In genomic region chr19:33471111-33471996, GRCh38 we compare ENCODE assay signal across 20 cellular contexts. TPM values are rescaled to one million over a fixed set of nuclear protein-coding genes. Genes with fewer than 3 reads are reported as not detected.
DNase-seq lines count a peak whose midpoint lies in the region; ATAC-seq, FAIRE-seq and TF ChIP-seq lines count a peak whose summit lies in the region.
"Had no signal": no experiment of that assay in that cellular context is flagged by ENCODE, and none has a peak within 500 bp of the region (broad histone marks: within the 10 kb centered on the region; RNA-seq: fewer than 3 reads in every experiment).

No MANE protein-coding gene starts in this region.

- H2AFZ ChIP-seq in HepG2 (ENCODE audit: low read length), result no peak overlapping the region

- H3K9me3 ChIP-seq in right lobe of liver (no peaks in the 10 kb centered on the region), HepG2 (ENCODE audit: low read length) (no peaks in the 10 kb centered on the region)
- H3K9me3 ChIP-seq: BLaER1, Peyer's patch had no signal

- no peak overlapping the region for H3K4me2 ChIP-seq in HepG2 (ENCODE audit: low read depth, low read length)
- H3K4me2 ChIP-seq: BLaER1, KMS-11 had no signal

- POLR2A ChIA-PET in HepG2 (lab: Yijun Ruan, JAX), result no interaction called here

- H3K36me3 ChIP-seq in right lobe of liver, result peaks cover 0 to 30% (median 9%) of the 10 kb centered on the region in 4 donors
- peaks cover 1 to 7% of the 10 kb centered on the region in 2 experiments; a peak in 2 of 5 replicates for H3K36me3 ChIP-seq in HepG2 (replicated peaks in 1 of 2; ENCODE audit: control insufficient read depth in 1 of 2, insufficient read depth in 2 of 2, low read length in 2 of 2)
- H3K36me3 ChIP-seq: BLaER1 had no signal

- H3K9ac ChIP-seq in HepG2 (ENCODE audit: insufficient read depth, low read depth, low read length), result no peak overlapping the region
- H3K9ac ChIP-seq: BLaER1, KMS-11 had no signal

- DNase-seq in right lobe of liver, result peak in 2 of 3 donors; percentile 16 to 18
- no peak for DNase-seq in HepG2 (ENCODE audit: low spot score)
- DNase-seq in ecto neural progenitor cell (ENCODE audit: low spot score), result peak; percentile 27
- DNase-seq in osteocyte (ENCODE audit: extremely low spot score, unreplicated experiment), result peak; percentile 69
- DNase-seq in NCI-H2107 treated with DMSO at 0.1 percent for 48 hours (lab: John Stamatoyannopoulos, UW; ENCODE audit: unreplicated experiment), result no peak
- DNase-seq in HuH-7.5 (ENCODE audit: low spot score), result no peak
- DNase-seq: CD4-positive, alpha-beta T cell; COR-L47; DMS79 treated with DMSO at 0.1 percent for 48 hours; NCI-H1105; NCI-H146; NCI-H2081; NCI-H2171 treated with DMSO at 0.1 percent for 48 hours; NCI-H524 treated with DMSO at 0.1 percent for 48 hours; NCI-H82 had no signal

- no peaks in the 10 kb centered on the region for H3K4me1 ChIP-seq in right lobe of liver
- H3K4me1 ChIP-seq in HepG2 (ENCODE audit: insufficient read depth, low read length), result no peaks in the 10 kb centered on the region
- H3K4me1 ChIP-seq: Peyer's patch had no signal

- H3K27ac ChIP-seq in right lobe of liver (no peak overlapping the region), HepG2 (ENCODE audit: extremely low read length, insufficient read depth, low read length) (no peak overlapping the region)
- H3K27ac ChIP-seq: BLaER1, HL-60, KMS-11, Peyer's patch had no signal

- peaks cover 14% of the 10 kb centered on the region for H3K36me3 Mint-ChIP-seq in osteocyte (ENCODE audit: unreplicated experiment)

- in situ Hi-C loops in HepG2 (cut with HindIII; ENCODE audit: extremely low pct_ligation_motif_present, low pct_unique_long_range_greater_than_20kb), result no loop called here

- FAIRE-seq in HepG2 (lab: Jason Lieb, UNC), result no peak

- no peak for TF ChIP-seq RAD21 in HepG2 (CRISPR knock-in tag; IDR thresholded peaks at IDR 0.05)

- H3K27me3 ChIP-seq in right lobe of liver, result no peaks in the 10 kb centered on the region
- no peaks in the 10 kb centered on the region for H3K27me3 ChIP-seq in HepG2 (ENCODE audit: control insufficient read depth in 1 of 2, insufficient read depth in 2 of 2, low read length in 2 of 2)
- H3K27me3 ChIP-seq: BLaER1, Peyer's patch had no signal

- no peaks in the 10 kb centered on the region for H4K20me1 ChIP-seq in HepG2 (ENCODE audit: insufficient read depth, low read length)
- H4K20me1 ChIP-seq: BLaER1 had no signal

- H3K79me2 ChIP-seq in HepG2 (ENCODE audit: insufficient read depth, low read length), result no peaks in the 10 kb centered on the region

- TF ChIP-seq CTCF in right lobe of liver (IDR thresholded peaks at IDR 0.05) (no peak), HepG2 (CRISPR knock-in tag; IDR thresholded peaks at IDR 0.05) (no peak), osteocyte (IDR thresholded peaks at IDR 0.05) (no peak)

- no TSS peak for BruUV-seq in HepG2 (replicated peaks; lab: Mats Ljungman, UMichigan)

- H3K4me3 ChIP-seq in right lobe of liver (no peak overlapping the region), HepG2 (replicated peaks in 1 of 3; ENCODE audit: insufficient read depth in 1 of 3, low read depth in 2 of 3, low read length in 3 of 3) (no peak overlapping the region)
- H3K4me3 ChIP-seq: BLaER1, Peyer's patch had no signal

- TF ChIP-seq EP300 in HepG2 (IDR thresholded peaks at IDR 0.05; ENCODE audit: low read depth in 2 of 2, low read length in 2 of 2) (no peak), HepG2 (CRISPR knock-in tag; IDR thresholded peaks at IDR 0.05; ENCODE audit: borderline replicate concordance) (no peak)

- intact Hi-C loops in right lobe of liver (cut with DNase I), result no loop called here
- intact Hi-C loops in HepG2 (cut with micrococcal nuclease; ENCODE audit: unreplicated experiment), result no loop called here

- H3K9me3 Mint-ChIP-seq in osteocyte (ENCODE audit: unreplicated experiment), result no peaks in the 10 kb centered on the region
- H3K9me3 Mint-ChIP-seq: CD4-positive, alpha-beta T cell had no signal

- no peaks in the 10 kb centered on the region for H3K27me3 Mint-ChIP-seq in osteocyte (ENCODE audit: unreplicated experiment)
- H3K27me3 Mint-ChIP-seq: CD4-positive, alpha-beta T cell had no signal

- no peaks in the 10 kb centered on the region for H3K4me1 Mint-ChIP-seq in osteocyte (ENCODE audit: unreplicated experiment)

- H3K27ac Mint-ChIP-seq in osteocyte (ENCODE audit: unreplicated experiment), result no peak overlapping the region
- H3K27ac Mint-ChIP-seq: CD4-positive, alpha-beta T cell had no signal

- CTCF ChIA-PET in HepG2 (lab: Yijun Ruan, JAX; ENCODE audit: low intra/inter-chr PET ratio, low total read pairs), result no interaction called here

- no peak overlapping the region for H3K4me3 Mint-ChIP-seq in osteocyte (ENCODE audit: unreplicated experiment)
- H3K4me3 Mint-ChIP-seq: CD4-positive, alpha-beta T cell had no signal

- WGBS in right lobe of liver (ENCODE audit: insufficient coverage, low coverage, low lambda C conversion rate, missing lambda C conversion rate), result 86% methylated on average over 9 of the region's 13 CpGs
- 97% methylated on average over 11 of the region's 13 CpGs for WGBS in HepG2 (ENCODE audit: low lambda C conversion rate)

- no peak for TF ChIP-seq POLR2A in right lobe of liver (IDR thresholded peaks at IDR 0.05)
- TF ChIP-seq POLR2A in HepG2 (IDR thresholded peaks at IDR 0.05; ENCODE audit: insufficient read depth in 1 of 2, low read depth in 2 of 2, low read length in 2 of 2), result no peak

- ATAC-seq in right lobe of liver (no peak), HepG2 (no peak), HG02588 (IDR thresholded peaks at IDR 0.05; ENCODE audit: unreplicated experiment) (no peak)

TF ChIP-seq in HepG2, 621 proteins besides CTCF, POLR2A, EP300 and RAD21 (continues in another document):
- TF ChIP-seq ZNF282 (IDR thresholded peaks at IDR 0.05; ENCODE audit: partially characterized antibody) (no peak), DDIT3 (CRISPR knock-in tag; IDR thresholded peaks at IDR 0.05) (no peak), THAP7 (CRISPR knock-in tag; IDR thresholded peaks at IDR 0.05) (no peak), THAP9 (CRISPR knock-in tag; IDR thresholded peaks at IDR 0.05; ENCODE audit: borderline replicate concordance) (no peak), ZNF430 (CRISPR knock-in tag; IDR thresholded peaks at IDR 0.05) (no peak), POLR2AphosphoS5 (IDR thresholded peaks at IDR 0.05; ENCODE audit: low read depth, low read length) (no peak)

RNA-seq across cellular contexts. Expression of gene PEPD, which starts 50.2 kb away (rescaled TPM):
- 100 to 1,000 TPM; 121 to 261 (median 167) TPM for total RNA-seq in right lobe of liver
- 75.1 and 81.0 TPM in 2 replicates for total RNA-seq in HepG2 (2016; rRNA removed; fragmentation: Illumina TruSeq; extraction: Trizol)
- total RNA-seq in HepG2 (2016; cell fraction: cytosol; rRNA removed; fragmentation: Illumina TruSeq; extraction: Trizol; ENCODE audit: low read depth), result 12.2 and 14.5 TPM in 2 replicates
- total RNA-seq in HepG2 (2016; cell fraction: insoluble cytoplasmic fraction; rRNA removed; fragmentation: Illumina TruSeq; extraction: Trizol), result 76.9 and 79.4 TPM in 2 replicates
- 29.4 and 31.9 TPM in 2 replicates for total RNA-seq in HepG2 (2016; cell fraction: membrane; rRNA removed; fragmentation: Illumina TruSeq; extraction: Trizol)
- total RNA-seq in HepG2 (2016; cell fraction: nucleus; rRNA removed; fragmentation: Illumina TruSeq; extraction: Trizol), result 35.5 and 39.2 TPM in 2 replicates
- polyA plus RNA-seq in HepG2 (2011; rRNA removed), result 60.7 and 63.7 TPM in 2 replicates
- 56.0 and 100 TPM in 2 replicates for polyA plus RNA-seq in HepG2 (2011; cell fraction: cytosol; rRNA removed)
- 50.1 and 50.6 TPM in 2 replicates for polyA plus RNA-seq in HepG2 (2011; cell fraction: nucleus; rRNA removed)
- polyA plus RNA-seq in HepG2 (2012), result 45.4 and 52.9 TPM in 2 replicates
- polyA plus RNA-seq in HepG2 (2016; cell fraction: cytosol; fragmentation: Illumina TruSeq; extraction: Trizol; ENCODE audit: low read depth), result 14.1 and 18.0 TPM in 2 replicates
- 103 and 110 TPM in 2 replicates for polyA plus RNA-seq in HepG2 (2016; cell fraction: insoluble cytoplasmic fraction; fragmentation: Illumina TruSeq; extraction: Trizol; ENCODE audit: low read depth)
- 30.2 and 30.4 TPM in 2 replicates for polyA plus RNA-seq in HepG2 (2016; cell fraction: membrane; fragmentation: Illumina TruSeq; extraction: Trizol; ENCODE audit: low read depth)
- polyA plus RNA-seq in HepG2 (2016; cell fraction: nucleus; fragmentation: Illumina TruSeq; extraction: Trizol; ENCODE audit: insufficient read depth, low read depth), result 79.7 and 88.3 TPM in 2 replicates
- 62.3 and 119 TPM in 2 replicates for polyA minus RNA-seq in HepG2 (2011; rRNA and poly(A)+ RNA removed; ENCODE audit: low replicate concordance)
- polyA minus RNA-seq in HepG2 (2011; cell fraction: cytosol; rRNA and poly(A)+ RNA removed), result 32.5 and 35.0 TPM in 2 replicates
- 14.2 and 19.1 TPM in 2 replicates for polyA minus RNA-seq in HepG2 (2011; cell fraction: nucleus; rRNA and poly(A)+ RNA removed)
- total RNA-seq in osteocyte, result 106 and 113 TPM in 2 replicates

Comparison
In these comparisons a context has a peak if more than half of its experiments do, and no peak if none do; other contexts are left out.
1. DNase-seq: peak in right lobe of liver (2 of 3), ecto neural progenitor cell (single experiment) and osteocyte (single experiment); none in HepG2 (single experiment), NCI-H2107 treated with DMSO at 0.1 percent for 48 hours (single experiment) and HuH-7.5 (single experiment).